ENCODE assay signal across 1 cellular context in the genomic region with DNA sequence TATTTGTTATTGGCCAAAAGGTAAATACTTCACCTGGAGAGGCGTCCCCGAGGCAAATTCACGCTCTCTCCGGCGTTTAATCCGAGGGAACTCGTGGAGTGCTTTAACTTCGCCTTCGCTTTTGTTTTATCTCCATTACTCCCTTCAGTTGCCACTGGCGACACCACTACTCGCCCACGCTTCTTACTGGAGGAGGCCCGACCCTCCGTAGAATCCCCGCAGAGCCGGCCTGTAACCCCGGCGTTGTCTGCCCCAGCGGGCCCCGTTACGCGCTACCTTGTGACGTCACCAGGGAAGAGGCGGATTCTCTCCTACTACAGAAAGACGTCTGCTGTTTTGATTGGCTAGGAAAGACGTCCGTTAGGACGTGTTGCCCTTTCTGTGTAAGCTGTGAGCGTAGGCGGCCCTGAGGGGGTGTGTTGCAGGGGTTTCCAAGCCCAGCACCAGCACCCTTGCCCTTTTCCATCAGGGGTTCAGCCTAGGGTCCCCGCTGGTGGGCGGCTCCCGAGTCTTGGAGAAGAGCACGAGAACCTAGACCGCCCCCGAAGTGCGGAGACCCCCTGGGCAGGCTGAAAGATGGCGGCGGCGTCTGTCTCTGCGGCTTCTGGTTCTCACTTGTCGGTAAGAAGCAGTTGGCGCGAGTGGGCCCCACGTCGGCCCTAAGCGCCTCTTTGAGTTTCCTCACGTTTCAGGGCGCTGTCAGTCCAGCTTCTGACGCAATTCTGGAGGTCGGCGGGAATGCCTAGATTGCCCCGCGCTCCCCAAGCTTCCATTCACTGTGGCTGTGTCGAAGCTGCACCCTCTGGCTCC.
TF ChIP-seq lines count a peak whose summit lies in the region.

A gene (plus strand): TSS at position 376 of the 810 bp plus-strand sequence. CDS start 201 bp downstream, at position 577.

TF ChIP-seq in K562, 482 proteins besides CTCF, POLR2A, EP300 and RAD21 (continued from another document and continues in another):
- TF ChIP-seq, protein P1, sequence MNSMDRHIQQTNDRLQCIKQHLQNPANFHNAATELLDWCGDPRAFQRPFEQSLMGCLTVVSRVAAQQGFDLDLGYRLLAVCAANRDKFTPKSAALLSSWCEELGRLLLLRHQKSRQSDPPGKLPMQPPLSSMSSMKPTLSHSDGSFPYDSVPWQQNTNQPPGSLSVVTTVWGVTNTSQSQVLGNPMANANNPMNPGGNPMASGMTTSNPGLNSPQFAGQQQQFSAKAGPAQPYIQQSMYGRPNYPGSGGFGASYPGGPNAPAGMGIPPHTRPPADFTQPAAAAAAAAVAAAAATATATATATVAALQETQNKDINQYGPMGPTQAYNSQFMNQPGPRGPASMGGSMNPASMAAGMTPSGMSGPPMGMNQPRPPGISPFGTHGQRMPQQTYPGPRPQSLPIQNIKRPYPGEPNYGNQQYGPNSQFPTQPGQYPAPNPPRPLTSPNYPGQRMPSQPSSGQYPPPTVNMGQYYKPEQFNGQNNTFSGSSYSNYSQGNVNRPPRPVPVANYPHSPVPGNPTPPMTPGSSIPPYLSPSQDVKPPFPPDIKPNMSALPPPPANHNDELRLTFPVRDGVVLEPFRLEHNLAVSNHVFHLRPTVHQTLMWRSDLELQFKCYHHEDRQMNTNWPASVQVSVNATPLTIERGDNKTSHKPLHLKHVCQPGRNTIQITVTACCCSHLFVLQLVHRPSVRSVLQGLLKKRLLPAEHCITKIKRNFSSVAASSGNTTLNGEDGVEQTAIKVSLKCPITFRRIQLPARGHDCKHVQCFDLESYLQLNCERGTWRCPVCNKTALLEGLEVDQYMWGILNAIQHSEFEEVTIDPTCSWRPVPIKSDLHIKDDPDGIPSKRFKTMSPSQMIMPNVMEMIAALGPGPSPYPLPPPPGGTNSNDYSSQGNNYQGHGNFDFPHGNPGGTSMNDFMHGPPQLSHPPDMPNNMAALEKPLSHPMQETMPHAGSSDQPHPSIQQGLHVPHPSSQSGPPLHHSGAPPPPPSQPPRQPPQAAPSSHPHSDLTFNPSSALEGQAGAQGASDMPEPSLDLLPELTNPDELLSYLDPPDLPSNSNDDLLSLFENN (IDR thresholded peaks at IDR 0.05; ENCODE audit: low read depth in 2 of 2, low read length in 2 of 2): no peak
- TF ChIP-seq CBX3 (IDR thresholded peaks at IDR 0.05; ENCODE audit: borderline replicate concordance in 1 of 2, low read length in 2 of 2): 0 out of 3 replicates have a peak, but pooled peaks of 1 of the 2 experiments have one; percentile 3
- TF ChIP-seq POLR2H (tag; IDR thresholded peaks at IDR 0.05; ENCODE audit: low read depth): peak; percentile 88
- TF ChIP-seq, protein P2, sequence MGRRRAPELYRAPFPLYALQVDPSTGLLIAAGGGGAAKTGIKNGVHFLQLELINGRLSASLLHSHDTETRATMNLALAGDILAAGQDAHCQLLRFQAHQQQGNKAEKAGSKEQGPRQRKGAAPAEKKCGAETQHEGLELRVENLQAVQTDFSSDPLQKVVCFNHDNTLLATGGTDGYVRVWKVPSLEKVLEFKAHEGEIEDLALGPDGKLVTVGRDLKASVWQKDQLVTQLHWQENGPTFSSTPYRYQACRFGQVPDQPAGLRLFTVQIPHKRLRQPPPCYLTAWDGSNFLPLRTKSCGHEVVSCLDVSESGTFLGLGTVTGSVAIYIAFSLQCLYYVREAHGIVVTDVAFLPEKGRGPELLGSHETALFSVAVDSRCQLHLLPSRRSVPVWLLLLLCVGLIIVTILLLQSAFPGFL (CRISPR knock-in tag; IDR thresholded peaks at IDR 0.05): peak; percentile 18; the same call in 1 of the 2 replicates
- TF ChIP-seq, protein P3, sequence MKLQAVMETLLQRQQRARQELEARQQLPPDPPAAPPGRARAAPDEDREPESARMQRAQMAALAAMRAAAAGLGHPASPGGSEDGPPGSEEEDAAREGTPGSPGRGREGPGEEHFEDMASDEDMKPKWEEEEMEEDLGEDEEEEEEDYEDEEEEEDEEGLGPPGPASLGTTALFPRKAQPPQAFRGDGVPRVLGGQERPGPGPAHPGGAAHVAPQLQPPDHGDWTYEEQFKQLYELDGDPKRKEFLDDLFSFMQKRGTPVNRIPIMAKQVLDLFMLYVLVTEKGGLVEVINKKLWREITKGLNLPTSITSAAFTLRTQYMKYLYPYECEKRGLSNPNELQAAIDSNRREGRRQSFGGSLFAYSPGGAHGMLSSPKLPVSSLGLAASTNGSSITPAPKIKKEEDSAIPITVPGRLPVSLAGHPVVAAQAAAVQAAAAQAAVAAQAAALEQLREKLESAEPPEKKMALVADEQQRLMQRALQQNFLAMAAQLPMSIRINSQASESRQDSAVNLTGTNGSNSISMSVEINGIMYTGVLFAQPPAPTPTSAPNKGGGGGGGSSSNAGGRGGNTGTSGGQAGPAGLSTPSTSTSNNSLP (IDR thresholded peaks at IDR 0.05; ENCODE audit: borderline replicate concordance, low read depth, low read length): no peak
- peak; percentile 62 for TF ChIP-seq TAF9B (IDR thresholded peaks at IDR 0.05; ENCODE audit: partially characterized antibody)
- TF ChIP-seq ZNF668 (CRISPR knock-in tag; IDR thresholded peaks at IDR 0.05): no peak
- TF ChIP-seq KLF1 (tag; IDR thresholded peaks at IDR 0.05): no peak; the same call in 1 of the 2 replicates
- peak; percentile 7 for TF ChIP-seq RBM25 (IDR thresholded peaks at IDR 0.05; ENCODE audit: low read depth, low read length, severe bottlenecking)
- TF ChIP-seq, protein P4, sequence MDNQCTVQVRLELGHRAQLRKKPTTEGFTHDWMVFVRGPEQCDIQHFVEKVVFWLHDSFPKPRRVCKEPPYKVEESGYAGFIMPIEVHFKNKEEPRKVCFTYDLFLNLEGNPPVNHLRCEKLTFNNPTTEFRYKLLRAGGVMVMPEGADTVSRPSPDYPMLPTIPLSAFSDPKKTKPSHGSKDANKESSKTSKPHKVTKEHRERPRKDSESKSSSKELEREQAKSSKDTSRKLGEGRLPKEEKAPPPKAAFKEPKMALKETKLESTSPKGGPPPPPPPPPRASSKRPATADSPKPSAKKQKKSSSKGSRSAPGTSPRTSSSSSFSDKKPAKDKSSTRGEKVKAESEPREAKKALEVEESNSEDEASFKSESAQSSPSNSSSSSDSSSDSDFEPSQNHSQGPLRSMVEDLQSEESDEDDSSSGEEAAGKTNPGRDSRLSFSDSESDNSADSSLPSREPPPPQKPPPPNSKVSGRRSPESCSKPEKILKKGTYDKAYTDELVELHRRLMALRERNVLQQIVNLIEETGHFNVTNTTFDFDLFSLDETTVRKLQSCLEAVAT (IDR thresholded peaks at IDR 0.05): no peak; a peak in 1 of 4 replicates
- TF ChIP-seq MCM5 (IDR thresholded peaks at IDR 0.05; ENCODE audit: low read depth): no peak
- TF ChIP-seq ZNF57 (CRISPR knock-in tag; IDR thresholded peaks at IDR 0.05): no peak
- TF ChIP-seq ZNF224 (CRISPR knock-in tag; IDR thresholded peaks at IDR 0.05): 0 out of 2 replicates have a peak, but pooled peaks have one; percentile 15
- no peak for TF ChIP-seq KDM2B (CRISPR knock-in tag; IDR thresholded peaks at IDR 0.05)
- TF ChIP-seq, protein P5, sequence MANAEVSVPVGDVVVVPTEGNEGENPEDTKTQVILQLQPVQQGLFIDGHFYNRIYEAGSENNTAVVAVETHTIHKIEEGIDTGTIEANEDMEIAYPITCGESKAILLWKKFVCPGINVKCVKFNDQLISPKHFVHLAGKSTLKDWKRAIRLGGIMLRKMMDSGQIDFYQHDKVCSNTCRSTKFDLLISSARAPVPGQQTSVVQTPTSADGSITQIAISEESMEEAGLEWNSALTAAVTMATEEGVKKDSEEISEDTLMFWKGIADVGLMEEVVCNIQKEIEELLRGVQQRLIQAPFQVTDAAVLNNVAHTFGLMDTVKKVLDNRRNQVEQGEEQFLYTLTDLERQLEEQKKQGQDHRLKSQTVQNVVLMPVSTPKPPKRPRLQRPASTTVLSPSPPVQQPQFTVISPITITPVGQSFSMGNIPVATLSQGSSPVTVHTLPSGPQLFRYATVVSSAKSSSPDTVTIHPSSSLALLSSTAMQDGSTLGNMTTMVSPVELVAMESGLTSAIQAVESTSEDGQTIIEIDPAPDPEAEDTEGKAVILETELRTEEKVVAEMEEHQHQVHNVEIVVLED (CRISPR knock-in tag; IDR thresholded peaks at IDR 0.05): 0 out of 2 replicates have a peak, but pooled peaks have one; percentile 17
- peak; percentile 47 for TF ChIP-seq GABPA (tag; conservative IDR thresholded peaks at IDR 0.05; ENCODE audit: low read depth)
- TF ChIP-seq MTA3 (IDR thresholded peaks at IDR 0.05; ENCODE audit: borderline replicate concordance): no peak
- no peak for TF ChIP-seq CBFA2T2 (conservative IDR thresholded peaks at IDR 0.05)
- peak; percentile 27; the same call in 1 of the 2 replicates for TF ChIP-seq KLF13 (tag; IDR thresholded peaks at IDR 0.05; ENCODE audit: borderline replicate concordance, low read depth)
- no peak for TF ChIP-seq HNRNPUL1 (IDR thresholded peaks at IDR 0.05; ENCODE audit: low read length)
- no peak for TF ChIP-seq YBX1 (IDR thresholded peaks at IDR 0.05)
- no peak for TF ChIP-seq SRSF1 (IDR thresholded peaks at IDR 0.05; ENCODE audit: low read depth, low read length)
- no peak for TF ChIP-seq MCM7 (IDR thresholded peaks at IDR 0.05)
- TF ChIP-seq PTBP1 (IDR thresholded peaks at IDR 0.05; ENCODE audit: low read depth, low read length): no peak
- no peak; the same call in 1 of the 2 replicates for TF ChIP-seq MTA1 (IDR thresholded peaks at IDR 0.05; ENCODE audit: borderline replicate concordance)
- peak; percentile 30 for TF ChIP-seq SAP30 (IDR thresholded peaks at IDR 0.05; ENCODE audit: borderline replicate concordance, insufficient read depth, low read depth, low read length, poor library complexity, severe bottlenecking)
- no peak for TF ChIP-seq TRIM28 (IDR thresholded peaks at IDR 0.05)
- TF ChIP-seq ETS2 (tag; IDR thresholded peaks at IDR 0.05; ENCODE audit: borderline replicate concordance, poor library complexity, severe bottlenecking): no peak
- TF ChIP-seq HEY1 (CRISPR knock-in tag; IDR thresholded peaks at IDR 0.05; ENCODE audit: borderline replicate concordance): no peak
- peak; percentile 50; the same call in 1 of the 2 replicates for TF ChIP-seq RFX5 (IDR thresholded peaks at IDR 0.05; ENCODE audit: low read depth, low read length)
- TF ChIP-seq BRD4 (IDR thresholded peaks at IDR 0.05): peak; percentile 81
- TF ChIP-seq, protein P6, sequence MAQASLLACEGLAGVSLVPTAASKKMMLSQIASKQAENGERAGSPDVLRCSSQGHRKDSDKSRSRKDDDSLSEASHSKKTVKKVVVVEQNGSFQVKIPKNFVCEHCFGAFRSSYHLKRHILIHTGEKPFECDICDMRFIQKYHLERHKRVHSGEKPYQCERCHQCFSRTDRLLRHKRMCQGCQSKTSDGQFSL (CRISPR knock-in tag; IDR thresholded peaks at IDR 0.05): peak; percentile 77
- TF ChIP-seq, protein P6 (tag; IDR thresholded peaks at IDR 0.05): peak in 1 of 2 experiments; percentile 38; a peak in 1 of 4 replicates
- no peak for TF ChIP-seq EZH2 (IDR thresholded peaks at IDR 0.05; ENCODE audit: borderline replicate concordance, low read depth, low read length)
- no peak for TF ChIP-seq BMI1 (IDR thresholded peaks at IDR 0.05; ENCODE audit: low read length)
- TF ChIP-seq ZNF77 (CRISPR knock-in tag; IDR thresholded peaks at IDR 0.05): no peak
- 0 out of 2 replicates have a peak, but pooled peaks have one; percentile 26 for TF ChIP-seq ZNF830 (CRISPR knock-in tag; IDR thresholded peaks at IDR 0.05)
- 0 out of 2 replicates have a peak, but pooled peaks have one; percentile 1 for TF ChIP-seq ETV1 (tag; conservative IDR thresholded peaks at IDR 0.05; ENCODE audit: low read depth)
- TF ChIP-seq, protein P7, sequence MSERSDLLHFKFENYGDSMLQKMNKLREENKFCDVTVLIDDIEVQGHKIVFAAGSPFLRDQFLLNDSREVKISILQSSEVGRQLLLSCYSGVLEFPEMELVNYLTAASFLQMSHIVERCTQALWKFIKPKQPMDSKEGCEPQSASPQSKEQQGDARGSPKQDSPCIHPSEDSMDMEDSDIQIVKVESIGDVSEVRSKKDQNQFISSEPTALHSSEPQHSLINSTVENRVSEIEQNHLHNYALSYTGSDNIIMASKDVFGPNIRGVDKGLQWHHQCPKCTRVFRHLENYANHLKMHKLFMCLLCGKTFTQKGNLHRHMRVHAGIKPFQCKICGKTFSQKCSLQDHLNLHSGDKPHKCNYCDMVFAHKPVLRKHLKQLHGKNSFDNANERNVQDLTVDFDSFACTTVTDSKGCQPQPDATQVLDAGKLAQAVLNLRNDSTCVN (CRISPR knock-in tag; IDR thresholded peaks at IDR 0.05): no peak
- TF ChIP-seq TSC22D4 (tag; IDR thresholded peaks at IDR 0.05): no peak
- TF ChIP-seq ZNF75A (CRISPR knock-in tag; IDR thresholded peaks at IDR 0.05): no peak
- TF ChIP-seq, protein P8, sequence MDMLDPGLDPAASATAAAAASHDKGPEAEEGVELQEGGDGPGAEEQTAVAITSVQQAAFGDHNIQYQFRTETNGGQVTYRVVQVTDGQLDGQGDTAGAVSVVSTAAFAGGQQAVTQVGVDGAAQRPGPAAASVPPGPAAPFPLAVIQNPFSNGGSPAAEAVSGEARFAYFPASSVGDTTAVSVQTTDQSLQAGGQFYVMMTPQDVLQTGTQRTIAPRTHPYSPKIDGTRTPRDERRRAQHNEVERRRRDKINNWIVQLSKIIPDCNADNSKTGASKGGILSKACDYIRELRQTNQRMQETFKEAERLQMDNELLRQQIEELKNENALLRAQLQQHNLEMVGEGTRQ (CRISPR knock-in tag; IDR thresholded peaks at IDR 0.05): no peak
- no peak for TF ChIP-seq PCBP1 (IDR thresholded peaks at IDR 0.05; ENCODE audit: low read depth, low read length, poor library complexity, severe bottlenecking)
- peak; percentile 76; the same call in 1 of the 2 replicates for TF ChIP-seq PML (IDR thresholded peaks at IDR 0.05; ENCODE audit: low read length)
- TF ChIP-seq CHCHD3 (CRISPR knock-in tag; IDR thresholded peaks at IDR 0.05): no peak
- no peak for TF ChIP-seq ASH1L (IDR thresholded peaks at IDR 0.05; ENCODE audit: borderline replicate concordance, low read depth, partially characterized antibody)
- no peak for TF ChIP-seq RBM17 (IDR thresholded peaks at IDR 0.05; ENCODE audit: borderline replicate concordance, low read depth, low read length)
- no peak for TF ChIP-seq EHMT2 (IDR thresholded peaks at IDR 0.05)
- peak; percentile 44; the same call in 1 of the 2 replicates for TF ChIP-seq CHD2 (IDR thresholded peaks at IDR 0.05; ENCODE audit: low read depth, low read length)
- no peak for TF ChIP-seq JUNB (CRISPR knock-in tag; conservative IDR thresholded peaks at IDR 0.05)
- no peak for TF ChIP-seq RBM14 (IDR thresholded peaks at IDR 0.05; ENCODE audit: borderline replicate concordance, insufficient read depth, low read depth, low read length)
- no peak for TF ChIP-seq CBFB (CRISPR knock-in tag; IDR thresholded peaks at IDR 0.05)
- TF ChIP-seq ESRRA (IDR thresholded peaks at IDR 0.05; ENCODE audit: borderline replicate concordance, low read depth): no peak
- no peak for TF ChIP-seq SETDB1 (IDR thresholded peaks at IDR 0.05; ENCODE audit: low read length)
- TF ChIP-seq FOXJ3 (CRISPR knock-in tag; IDR thresholded peaks at IDR 0.05): no peak
- no peak; the same call in 1 of the 2 replicates for TF ChIP-seq SIN3B (IDR thresholded peaks at IDR 0.05; ENCODE audit: low read depth)
- TF ChIP-seq FOXJ2 (tag; IDR thresholded peaks at IDR 0.05): no peak; the same call in 1 of the 2 replicates
- TF ChIP-seq SMAD3 (CRISPR knock-in tag; conservative IDR thresholded peaks at IDR 0.05): no peak
- TF ChIP-seq ATF1 (CRISPR knock-in tag; IDR thresholded peaks at IDR 0.05): peak; percentile 83
- TF ChIP-seq ATF1 (tag; IDR thresholded peaks at IDR 0.05): peak; percentile 99
- TF ChIP-seq NR2C2 (CRISPR knock-in tag; IDR thresholded peaks at IDR 0.05): peak; percentile 55; the same call in 1 of the 2 replicates
- TF ChIP-seq NR2C2 (tag; IDR thresholded peaks at IDR 0.05): peak; percentile 71
